16 cellular contexts compared by ENCODE assay signal in genomic region chr2:140128909-140129308, GRCh38.
DNase-seq lines count a peak whose midpoint lies in the region; ATAC-seq, FAIRE-seq and TF ChIP-seq lines count a peak whose summit lies in the region.
"Had no signal": no experiment of that assay in that cellular context is flagged by ENCODE, and none has a peak within 500 bp of the region (broad histone marks: within the 10 kb centered on the region; RNA-seq: fewer than 3 reads in every experiment).

No MANE protein-coding gene starts in this region.

- no peak for TF ChIP-seq POLR2A in gastroesophageal sphincter (IDR thresholded peaks at IDR 0.05)

- peak; percentile 15 for ATAC-seq in foreskin keratinocyte
- ATAC-seq in gastroesophageal sphincter, result no peak
- ATAC-seq in HG02970 (IDR thresholded peaks at IDR 0.05; ENCODE audit: low FRiP score, unreplicated experiment), result no peak

- H3K4me1 ChIP-seq in SK-N-SH (ENCODE audit: control insufficient read depth in 1 of 2, insufficient read depth in 2 of 2, low read depth in 1 of 2, low read length in 1 of 2) (no peaks in the 10 kb centered on the region), foreskin keratinocyte (no peaks in the 10 kb centered on the region), gastroesophageal sphincter (no peaks in the 10 kb centered on the region)
- H3K4me1 ChIP-seq: BLaER1 treated with 17β-estradiol and CSF1 and Interleukin-3, amounts not matched to agents 10 nM and 100 nM had no signal

- CTCF ChIA-PET in SK-N-SH (lab: Yijun Ruan, JAX), result no interaction called here

- WGBS in SK-N-SH (ENCODE audit: low lambda C conversion rate), result 14% methylated on average over 2 of the region's 2 CpGs
- 54 to 87% methylated on average over 2 of the region's 2 CpGs for WGBS in gastroesophageal sphincter (ENCODE audit: low coverage in 1 of 2), 2 donors

- H3K4me3 ChIP-seq in SK-N-SH (ENCODE audit: low read depth in 2 of 2, low read length in 1 of 2) (no peak overlapping the region), gastroesophageal sphincter (no peak overlapping the region)
- H3K4me3 ChIP-seq: BLaER1 treated with 17β-estradiol and CSF1 and Interleukin-3, amounts not matched to agents 10 nM and 100 nM; GM23248; HAP-1 had no signal

- H3K36me3 ChIP-seq in SK-N-SH (replicated peaks in 1 of 2; ENCODE audit: control insufficient read depth in 1 of 2, insufficient read depth in 2 of 2, low read length in 1 of 2), result no peaks in the 10 kb centered on the region
- H3K36me3 ChIP-seq in gastroesophageal sphincter, result no peaks in the 10 kb centered on the region
- H3K36me3 ChIP-seq: BLaER1 treated with 17β-estradiol and CSF1 and Interleukin-3, amounts not matched to agents 10 nM and 100 nM; HAP-1 had no signal

- H3K9me3 ChIP-seq in SK-N-SH (no peaks in the 10 kb centered on the region), gastroesophageal sphincter (no peaks in the 10 kb centered on the region)
- H3K9me3 ChIP-seq: BLaER1 treated with 17β-estradiol and CSF1 and Interleukin-3, amounts not matched to agents 10 nM and 100 nM; HAP-1 had no signal

- H3K9me2 ChIP-seq in SK-N-SH, result no peaks in the 10 kb centered on the region

- no peaks in the 10 kb centered on the region for H3F3A ChIP-seq in SK-N-SH (replicated peaks; ENCODE audit: insufficient read depth)

- TF ChIP-seq EP300 in SK-N-SH (IDR thresholded peaks at IDR 0.05; ENCODE audit: borderline replicate concordance in 1 of 2, low read depth in 1 of 2, low read length in 1 of 2) (no peak), gastroesophageal sphincter (IDR thresholded peaks at IDR 0.05) (no peak)

- H4K20me1 ChIP-seq in SK-N-SH (ENCODE audit: insufficient read depth), result no peaks in the 10 kb centered on the region
- H4K20me1 ChIP-seq: BLaER1 treated with 17β-estradiol and CSF1 and Interleukin-3, amounts not matched to agents 10 nM and 100 nM had no signal

- DNase-seq in D721Med (ENCODE audit: insufficient read length, low spot score) (no peak), HT1080 (ENCODE audit: low read depth) (peak; percentile 2), SK-N-SH (no peak), foreskin keratinocyte (peak; percentile 4 to 50)
- DNase-seq: CD4-positive, CD25-positive, alpha-beta regulatory T cell; CD8-positive, alpha-beta memory T cell; COR-L47; GDM1; GM23248; IMR-90 had no signal

- H3K4me2 ChIP-seq in SK-N-SH, result no peak overlapping the region
- H3K4me2 ChIP-seq: BLaER1 treated with 17β-estradiol and CSF1 and Interleukin-3, amounts not matched to agents 10 nM and 100 nM had no signal

- H2AFZ ChIP-seq in SK-N-SH (ENCODE audit: low read depth), result no peak overlapping the region
- H2AFZ ChIP-seq: GM23248 had no signal

- no peak for TF ChIP-seq RAD21 in SK-N-SH (IDR thresholded peaks at IDR 0.05; ENCODE audit: low read length)

- no peaks in the 10 kb centered on the region for H3K79me2 ChIP-seq in SK-N-SH (ENCODE audit: insufficient read depth)

- peak; percentile 55 for FAIRE-seq in D721Med (lab: Jason Lieb, UNC)
- FAIRE-seq: GM12892, GM18507 had no signal

- POLR2A ChIA-PET in SK-N-SH (lab: Yijun Ruan, JAX), result no interaction called here

- H3K27ac ChIP-seq in SK-N-SH (ENCODE audit: low read depth in 2 of 2, low read length in 1 of 2), result no peak overlapping the region
- H3K27ac ChIP-seq in foreskin keratinocyte, result no peak overlapping the region
- no peak overlapping the region for H3K27ac ChIP-seq in gastroesophageal sphincter
- H3K27ac ChIP-seq: BLaER1 treated with 17β-estradiol and CSF1 and Interleukin-3, amounts not matched to agents 10 nM and 100 nM; GM23248 had no signal

- H3K27me3 ChIP-seq in SK-N-SH (ENCODE audit: insufficient read depth), result no peaks in the 10 kb centered on the region
- no peaks in the 10 kb centered on the region for H3K27me3 ChIP-seq in foreskin keratinocyte
- no peaks in the 10 kb centered on the region for H3K27me3 ChIP-seq in gastroesophageal sphincter
- H3K27me3 ChIP-seq: BLaER1 treated with 17β-estradiol and CSF1 and Interleukin-3, amounts not matched to agents 10 nM and 100 nM had no signal

- H3K9ac ChIP-seq in SK-N-SH, result no peak overlapping the region
- H3K9ac ChIP-seq: BLaER1 treated with 17β-estradiol and CSF1 and Interleukin-3, amounts not matched to agents 10 nM and 100 nM; GM23248 had no signal

- TF ChIP-seq CTCF in D721Med (IDR thresholded peaks at IDR 0.05; ENCODE audit: insufficient read depth, missing control alignments) (no peak), SK-N-SH (IDR thresholded peaks at IDR 0.05) (no peak), foreskin keratinocyte (conservative IDR thresholded peaks at IDR 0.05) (no peak), gastroesophageal sphincter (IDR thresholded peaks at IDR 0.05) (no peak)

TF ChIP-seq in SK-N-SH, 30 proteins besides CTCF, POLR2A, EP300 and RAD21:
- no peak for TF ChIP-seq FOSL2 (IDR thresholded peaks at IDR 0.05; ENCODE audit: borderline replicate concordance, low read depth)
- peak; percentile 74 for TF ChIP-seq TCF12 (IDR thresholded peaks at IDR 0.05)
- no peak for TF ChIP-seq ELF1 (IDR thresholded peaks at IDR 0.05)

Comparison
In these comparisons a context has a peak if more than half of its experiments do, and no peak if none do; other contexts are left out.
1. DNase-seq: peak in HT1080 (single experiment) and foreskin keratinocyte (2 of 2); none in D721Med (single experiment) and SK-N-SH (single experiment).